24 cellular contexts compared by ENCODE assay signal in genomic region chr12:75881910-75882309, GRCh38.
"Had no signal": no experiment of that assay in that cellular context is flagged by ENCODE, and none has a peak within 500 bp of the region (broad histone marks: within the 10 kb centered on the region; RNA-seq: fewer than 3 reads in every experiment).

No MANE protein-coding gene starts in this region.

- H3K4me3 Mint-ChIP-seq: activated B cell treated with CpG ODN at 0.5 μM for 24 hours; activated CD4-positive, alpha-beta T cell treated with anti-CD3 and anti-CD28 coated beads for 36 hours; activated naive CD8-positive, alpha-beta T cell treated with anti-CD3 and anti-CD28 coated beads for 36 hours; dendritic cell treated with granulocyte-macrophage colony-stimulating factor and Interleukin-4, amounts not matched to agents 40 ng/mL and 50 ng/mL, for 4 days; mesothelial cell of epicardium; naive thymus-derived CD8-positive, alpha-beta T cell; neural progenitor cell had no signal

- H3K9me3 Mint-ChIP-seq: activated B cell treated with CpG ODN at 0.5 μM for 24 hours; activated naive CD8-positive, alpha-beta T cell treated with anti-CD3 and anti-CD28 coated beads for 36 hours; dendritic cell treated with granulocyte-macrophage colony-stimulating factor and Interleukin-4, amounts not matched to agents 40 ng/mL and 50 ng/mL, for 4 days; mesothelial cell of epicardium; naive thymus-derived CD8-positive, alpha-beta T cell; neural progenitor cell had no signal

- H3K36me3 ChIP-seq: cardiac muscle cell, gastroesophageal sphincter, left ventricle myocardium inferior, neural progenitor cell, prostate gland, thoracic aorta, upper lobe of right lung had no signal

- H3K9me3 ChIP-seq: body of pancreas, gastroesophageal sphincter, left ventricle myocardium inferior, prostate gland, thoracic aorta, upper lobe of right lung had no signal

- H3K27me3 ChIP-seq: body of pancreas, cardiac muscle cell, gastroesophageal sphincter, neural progenitor cell, upper lobe of right lung had no signal

- H3K4me2 ChIP-seq: neural progenitor cell had no signal

- H3K27ac ChIP-seq: body of pancreas, cardiac muscle cell, gastroesophageal sphincter, left ventricle myocardium inferior, neural progenitor cell, prostate gland, thoracic aorta, upper lobe of right lung had no signal

- H3K4me3 ChIP-seq: body of pancreas, cardiac muscle cell, gastroesophageal sphincter, left ventricle myocardium inferior, neural progenitor cell, prostate gland, thoracic aorta, upper lobe of right lung had no signal

- H2AFZ ChIP-seq: neural progenitor cell had no signal

- H3K4me1 ChIP-seq: left ventricle myocardium inferior, prostate gland, upper lobe of right lung had no signal

- H3K4me1 Mint-ChIP-seq: activated B cell treated with CpG ODN at 0.5 μM for 24 hours; naive thymus-derived CD8-positive, alpha-beta T cell had no signal

- H3K36me3 Mint-ChIP-seq: activated naive CD8-positive, alpha-beta T cell treated with anti-CD3 and anti-CD28 coated beads for 36 hours; mesothelial cell of epicardium; naive thymus-derived CD8-positive, alpha-beta T cell; neural progenitor cell had no signal

- H3K27ac Mint-ChIP-seq: activated B cell treated with CpG ODN at 0.5 μM for 24 hours; activated CD4-positive, alpha-beta T cell treated with anti-CD3 and anti-CD28 coated beads for 36 hours; activated naive CD8-positive, alpha-beta T cell treated with anti-CD3 and anti-CD28 coated beads for 36 hours; dendritic cell treated with granulocyte-macrophage colony-stimulating factor and Interleukin-4, amounts not matched to agents 40 ng/mL and 50 ng/mL, for 4 days; mesothelial cell of epicardium; naive thymus-derived CD8-positive, alpha-beta T cell; neural progenitor cell had no signal

- DNase-seq: activated B cell treated with CpG ODN at 0.5 μM for 24 hours; activated CD4-positive, alpha-beta T cell treated with anti-CD3 and anti-CD28 coated beads for 36 hours; activated CD4-positive, alpha-beta T cell treated with anti-CD3 and anti-CD28 coated beads, Interleukin-2, amount 50 U/mL, for 4 hours; activated naive CD4-positive, alpha-beta T cell treated with Interleukin-2 at 50 U/mL for 16 hours; activated naive CD8-positive, alpha-beta T cell treated with anti-CD3 and anti-CD28 coated beads for 36 hours; activated T-cell treated with anti-CD3 and anti-CD28 coated beads, Interleukin-2, amount 50 U/mL, for 48 hours; amygdala; body of pancreas; effector CD4-positive, alpha-beta T cell; head of caudate nucleus; hypothalamus; left ventricle myocardium inferior; naive thymus-derived CD8-positive, alpha-beta T cell; stimulated activated CD4-positive, alpha-beta T cell treated with anti-CD3 and anti-CD28 coated beads, Interleukin-4, amount 100 ng/mL, for 1 hour; stimulated activated naive CD4-positive, alpha-beta T cell treated with Interleukin-2 at 50 U/mL for 16 hours; T-helper 9 cell; upper lobe of right lung had no signal

- H3K9ac ChIP-seq: neural progenitor cell had no signal
